In genomic region chr17:14113137-14113536, GRCh38 we compare ENCODE assay signal across 25 cellular contexts.
"Had no signal": no experiment of that assay in that cellular context is flagged by ENCODE, and none has a peak within 500 bp of the region (broad histone marks: within the 10 kb centered on the region; RNA-seq: fewer than 3 reads in every experiment).

No MANE protein-coding gene starts in this region.

- H3K36me3 ChIP-seq: adrenal gland, ascending aorta, brain microvascular endothelial cell, gastrocnemius medialis, left ventricle myocardium inferior, pancreas, right atrium auricular region, tibial artery had no signal

- H3K4me3 Mint-ChIP-seq: activated CD8-positive, alpha-beta T cell treated with anti-CD3 and anti-CD28 coated beads, Interleukin-2, amount 10 ng/mL, durations not matched to agents 7 days and 5 days; activated naive CD8-positive, alpha-beta T cell; activated T-cell treated with anti-CD3 and anti-CD28 coated beads, Interleukin-2, amount 50 U/mL, for 24 hours; activated T-helper 17 cell treated with anti-CD3 and anti-CD28 coated beads, Interleukin-2, amount 50 U/mL, for 72 hours; mesothelial cell of epicardium; natural killer cell treated with Interleukin-12 subunit alpha and Interleukin-12 subunit beta and Interleukin-15 and Interleukin-18, amount 100 ng/mL, for 72 hours; stimulated activated naive CD8-positive, alpha-beta T cell treated with anti-CD3 and anti-CD28 coated beads, Interleukin-15, amount 100 ng/mL, for 72 hours had no signal

- H3K27me3 ChIP-seq: adrenal gland, ascending aorta, brain microvascular endothelial cell, gastrocnemius medialis, pancreas, right atrium auricular region, tibial artery had no signal

- H3K27ac Mint-ChIP-seq: activated CD8-positive, alpha-beta T cell treated with anti-CD3 and anti-CD28 coated beads, Interleukin-2, amount 10 ng/mL, durations not matched to agents 7 days and 5 days; activated T-cell treated with anti-CD3 and anti-CD28 coated beads, Interleukin-2, amount 50 U/mL, for 24 hours; mesothelial cell of epicardium; stimulated activated naive CD8-positive, alpha-beta T cell treated with anti-CD3 and anti-CD28 coated beads, Interleukin-15, amount 100 ng/mL, for 72 hours had no signal

- DNase-seq: activated CD4-positive, alpha-beta T cell treated with anti-CD3 and anti-CD28 coated beads, Interleukin-2, amount 50 U/mL, for 1 hour; activated CD8-positive, alpha-beta T cell treated with anti-CD3 and anti-CD28 coated beads, Interleukin-2, amount 10 ng/mL, durations not matched to agents 7 days and 5 days; activated T-cell treated with anti-CD3 and anti-CD28 coated beads, Interleukin-2, amount 50 U/mL, for 24 hours; adrenal gland; brain microvascular endothelial cell; caudate nucleus; dermis blood vessel endothelial cell; effector CD8-positive, alpha-beta T cell; gastrocnemius medialis; head of caudate nucleus; hypothalamus; left ventricle myocardium inferior; pancreas; psoas muscle; stimulated activated CD4-positive, alpha-beta T cell treated with anti-CD3 and anti-CD28 coated beads, Interleukin-1b, Interleukin-23, amount 100 ng/mL, for 48 hours; stimulated activated naive CD8-positive, alpha-beta T cell treated with anti-CD3 and anti-CD28 coated beads, Interleukin-15, amount 100 ng/mL, for 72 hours; tibial artery had no signal

- ATAC-seq: activated CD4-positive, CD25-positive, alpha-beta regulatory T cell treated with anti-CD3 and anti-CD28 coated beads, Interleukin-2, amount 50 U/mL, for 24 hours; activated CD8-positive, alpha-beta T cell treated with anti-CD3 and anti-CD28 coated beads, Interleukin-2, amount 10 ng/mL, durations not matched to agents 7 days and 5 days; activated T-helper 17 cell treated with anti-CD3 and anti-CD28 coated beads, Interleukin-2, amount 50 U/mL, for 72 hours; gastrocnemius medialis; natural killer cell treated with Interleukin-12 subunit alpha and Interleukin-12 subunit beta and Interleukin-15 and Interleukin-18, amount 100 ng/mL, for 72 hours; pancreas; psoas muscle; stimulated activated naive CD8-positive, alpha-beta T cell treated with anti-CD3 and anti-CD28 coated beads, Interleukin-15, amount 100 ng/mL, for 72 hours had no signal

- H3K27me3 Mint-ChIP-seq: activated naive CD8-positive, alpha-beta T cell; activated T-cell treated with anti-CD3 and anti-CD28 coated beads, Interleukin-2, amount 50 U/mL, for 24 hours; activated T-helper 17 cell treated with anti-CD3 and anti-CD28 coated beads, Interleukin-2, amount 50 U/mL, for 72 hours; natural killer cell treated with Interleukin-12 subunit alpha and Interleukin-12 subunit beta and Interleukin-15 and Interleukin-18, amount 100 ng/mL, for 72 hours; stimulated activated naive CD8-positive, alpha-beta T cell treated with anti-CD3 and anti-CD28 coated beads, Interleukin-15, amount 100 ng/mL, for 72 hours had no signal

- H3K4me3 ChIP-seq: adrenal gland, ascending aorta, gastrocnemius medialis, left ventricle myocardium inferior, pancreas, psoas muscle, right atrium auricular region, skin epidermis, tibial artery had no signal

- H3K9me3 Mint-ChIP-seq: activated T-helper 17 cell treated with anti-CD3 and anti-CD28 coated beads, Interleukin-2, amount 50 U/mL, for 72 hours; natural killer cell treated with Interleukin-12 subunit alpha and Interleukin-12 subunit beta and Interleukin-15 and Interleukin-18, amount 100 ng/mL, for 72 hours had no signal

- H3K36me3 Mint-ChIP-seq: natural killer cell treated with Interleukin-12 subunit alpha and Interleukin-12 subunit beta and Interleukin-15 and Interleukin-18, amount 100 ng/mL, for 72 hours had no signal

- H3K27ac ChIP-seq: adrenal gland, ascending aorta, brain microvascular endothelial cell, gastrocnemius medialis, left ventricle myocardium inferior, pancreas, psoas muscle, right atrium auricular region, skin epidermis, tibial artery had no signal

- H3K4me1 ChIP-seq: ascending aorta, right atrium auricular region, tibial artery had no signal

- H3K9me3 ChIP-seq: adrenal gland, ascending aorta, gastrocnemius medialis, left ventricle myocardium inferior, pancreas, psoas muscle, right atrium auricular region, tibial artery had no signal
